In the genomic region with DNA sequence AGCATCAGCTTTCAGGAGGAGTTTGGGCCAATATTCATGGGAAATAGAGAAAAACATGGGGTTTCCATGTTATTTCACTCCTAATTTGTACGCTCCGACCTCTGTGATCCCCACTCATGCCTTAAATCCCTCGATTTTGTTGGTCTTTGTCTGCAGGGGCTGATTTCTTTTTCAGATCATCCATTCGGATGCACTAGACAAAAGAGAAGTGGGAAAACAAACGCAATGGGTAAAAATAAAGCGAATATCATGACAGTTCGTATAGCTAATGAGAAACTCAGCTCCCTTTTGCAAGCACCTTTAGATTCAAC, we compare ENCODE assay signal across 1 cellular context.
TF ChIP-seq lines count a peak whose summit lies in the region.

No MANE protein-coding gene starts in this region.

TF ChIP-seq in GM23338, 12 proteins besides CTCF, POLR2A, EP300 and RAD21 (continued from another document):
- no peak for TF ChIP-seq ZNF462 (CRISPR knock-in tag; IDR thresholded peaks at IDR 0.05)
